In the genomic region with DNA sequence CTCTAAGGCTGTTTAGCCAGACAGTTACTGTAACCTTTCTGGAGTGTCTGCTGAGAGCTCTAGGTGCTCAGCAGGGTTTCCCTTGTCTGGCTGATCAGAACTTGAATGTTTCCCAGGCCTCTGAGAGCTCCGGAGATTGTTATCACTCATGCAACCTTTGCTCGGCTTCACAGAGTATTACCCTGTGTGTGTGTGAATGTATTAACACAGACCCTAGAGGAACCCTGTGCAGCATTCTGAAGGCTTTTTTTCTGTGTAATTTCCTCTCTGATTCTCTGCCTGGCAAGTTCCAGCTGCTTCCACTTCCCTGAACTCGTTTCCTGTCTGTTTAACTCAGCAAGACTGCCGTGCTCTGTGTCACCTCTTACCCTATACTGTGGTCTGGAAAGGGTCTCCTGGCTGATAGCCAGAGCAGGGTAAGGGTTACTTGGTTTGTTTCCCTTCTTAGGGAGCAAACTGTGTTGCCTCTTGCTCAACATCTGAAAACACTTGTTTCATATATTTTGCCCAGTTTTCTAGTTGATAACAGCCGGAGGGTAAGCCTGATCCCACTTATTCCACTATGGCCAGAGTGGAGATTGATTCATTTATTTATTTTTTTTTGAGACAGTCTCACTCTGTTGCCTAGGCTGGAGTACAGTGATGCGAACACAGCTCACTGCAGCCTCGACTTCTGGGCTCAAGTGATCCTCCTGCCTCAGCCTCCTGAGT, we compare ENCODE assay signal across 8 cellular contexts. TPM values are rescaled to one million over a fixed set of nuclear protein-coding genes. Genes with fewer than 3 reads are reported as not detected.
DNase-seq lines count a peak whose midpoint lies in the region; ATAC-seq, FAIRE-seq and TF ChIP-seq lines count a peak whose summit lies in the region.

No MANE protein-coding gene starts in this region.

- H3K27me3 ChIP-seq in Loucy (ENCODE audit: insufficient read depth, low read length, poor library complexity, severe bottlenecking) (no peaks in the 10 kb centered on the region), bronchial epithelial cell (ENCODE audit: control insufficient read depth, insufficient read depth, low read length) (no peaks in the 10 kb centered on the region)

- no peak for TF ChIP-seq CTCF in Loucy (conservative IDR thresholded peaks at IDR 0.05; ENCODE audit: low read length)
- no peak for TF ChIP-seq CTCF in bronchial epithelial cell (IDR thresholded peaks at IDR 0.05; ENCODE audit: insufficient read depth, low read length, severe bottlenecking)

- peak overlapping the region; percentile 76 for H3K4me2 ChIP-seq in Loucy (ENCODE audit: low read depth, low read length, poor library complexity, severe bottlenecking)

- H3K9ac ChIP-seq in Loucy (ENCODE audit: low read depth, low read length, poor library complexity, severe bottlenecking) = peak overlapping the region; percentile 73

- H4K20me1 ChIP-seq in Loucy (ENCODE audit: insufficient read depth, low read length, poor library complexity, severe bottlenecking) = no peaks in the 10 kb centered on the region

- H2AFZ ChIP-seq in Loucy (ENCODE audit: low read length) = no peak overlapping the region

- DNase-seq in Ammon's horn (ENCODE audit: low spot score) (peak; percentile 72), bronchial epithelial cell (ENCODE audit: low read depth) (peak; percentile 33), midbrain (lab: John Stamatoyannopoulos, UW) (peak; percentile 36), GM19239 (ENCODE audit: insufficient read length, low spot score) (no peak), RCC 7860 (ENCODE audit: low spot score) (no peak), OCI-M2 (lab: John Stamatoyannopoulos, UW; ENCODE audit: unreplicated experiment) (no peak)

- H3K4me3 ChIP-seq in Loucy (ENCODE audit: low read length, poor library complexity, severe bottlenecking) (peak overlapping the region; percentile 57), bronchial epithelial cell (ENCODE audit: low read depth, low read length) (no peak overlapping the region)

- no peaks in the 10 kb centered on the region for H3K9me3 ChIP-seq in Loucy (ENCODE audit: insufficient read depth, low read depth, low read length)

- H3K4me1 ChIP-seq in Loucy (ENCODE audit: insufficient read depth, low read length, poor library complexity, severe bottlenecking) = peaks cover 32% of the 10 kb centered on the region

- H3F3A ChIP-seq in Loucy (ENCODE audit: low read depth) = peaks cover 13% of the 10 kb centered on the region

- no peak for ATAC-seq in HG02970 (IDR thresholded peaks at IDR 0.05; ENCODE audit: low FRiP score, unreplicated experiment)

- no peaks in the 10 kb centered on the region for H3K9me2 ChIP-seq in Loucy (replicated peaks; ENCODE audit: low read depth, low read length)

- FAIRE-seq in bronchial epithelial cell (lab: Jason Lieb, UNC) = no peak
- FAIRE-seq in GM19239 (lab: Jason Lieb, UNC) = no peak
- FAIRE-seq in RCC 7860 (lab: Jason Lieb, UNC) = no peak

- H3K79me2 ChIP-seq in Loucy (ENCODE audit: insufficient read depth, low read length) = no peaks in the 10 kb centered on the region

- peaks cover 5% of the 10 kb centered on the region; the same call in 1 of the 2 replicates for H3K36me3 ChIP-seq in Loucy (ENCODE audit: insufficient read depth, low read length)
- H3K36me3 ChIP-seq in bronchial epithelial cell (ENCODE audit: control insufficient read depth, insufficient read depth, low read length) = peaks cover 2% of the 10 kb centered on the region

RNA-seq across cellular contexts. Expression of a gene that starts 21.7 kb away (rescaled TPM):
- 23.9 and 36.9 TPM in 2 replicates for total RNA-seq in bronchial epithelial cell

RNA-seq across cellular contexts. Expression of a gene that starts 21.8 kb away (rescaled TPM):
- 17.4 and 19.3 TPM in 2 replicates for total RNA-seq in bronchial epithelial cell

Comparison
In these comparisons a context has a peak if more than half of its experiments do, and no peak if none do; other contexts are left out.
1. DNase-seq: peak in Ammon's horn (single experiment), bronchial epithelial cell (single experiment) and midbrain (single experiment); none in GM19239 (single experiment), RCC 7860 (single experiment) and OCI-M2 (single experiment).